ENCODE assay signal across 12 cellular contexts in the genomic region with DNA sequence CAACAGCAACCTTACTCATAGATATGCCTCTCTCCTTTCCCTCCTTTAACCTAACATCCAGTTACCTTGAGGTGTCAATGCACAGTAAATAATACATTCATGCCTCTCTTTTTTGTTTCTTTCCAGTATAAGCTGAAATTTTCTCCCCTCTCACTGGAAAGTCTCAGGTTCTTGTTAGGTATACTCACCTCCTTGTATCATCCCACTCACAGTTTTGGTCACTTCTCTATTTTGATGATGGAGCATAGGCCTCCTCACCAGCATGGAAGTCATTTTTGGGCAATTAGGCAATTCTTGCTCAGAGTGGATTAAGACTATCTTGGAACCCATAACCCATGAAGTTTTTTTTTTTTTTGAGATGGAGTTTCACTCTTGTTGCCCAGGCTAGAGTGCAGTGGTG. TPM values are rescaled to one million over a fixed set of nuclear protein-coding genes. Genes with fewer than 3 reads are reported as not detected.
"Had no signal": no experiment of that assay in that cellular context is flagged by ENCODE, and none has a peak within 500 bp of the region (broad histone marks: within the 10 kb centered on the region; RNA-seq: fewer than 3 reads in every experiment).

No MANE protein-coding gene starts in this region.

- DNase-seq: IMR-90, Karpas-422, KBM-7, KG1 had no signal

- H3K27ac ChIP-seq: HL-60, KMS-11 had no signal

- H3K4me3 ChIP-seq: K562 had no signal

- FAIRE-seq: HepG2, HTR-8/SVneo, K562 had no signal

- ATAC-seq: HepG2, K562 had no signal

- H3K4me2 ChIP-seq: KMS-11 had no signal

- H3K9ac ChIP-seq: KMS-11 had no signal

RNA-seq across cellular contexts. Expression of a gene that starts 5.7 kb away (rescaled TPM):
- total RNA-seq: HepG2, HT-29, HT1080, IMR-90, K562 had no signal
- polyA plus RNA-seq: HepG2, IgD-negative memory B cell, IMR-90, K562 had no signal

RNA-seq across cellular contexts. Expression of a gene that starts 39.3 kb away (rescaled TPM):
- total RNA-seq: HepG2, HT-29, HT1080, IMR-90 had no signal
- polyA plus RNA-seq: HepG2, IgD-negative memory B cell, IMR-90 had no signal

RNA-seq across cellular contexts. Expression of a gene that starts 42.8 kb away (rescaled TPM):
- total RNA-seq: HepG2, HT-29, HT1080, IMR-90, K562 had no signal
- polyA plus RNA-seq: HepG2, IgD-negative memory B cell, IMR-90, K562 had no signal
